ENCODE assay signal across 16 cellular contexts in the genomic region with DNA sequence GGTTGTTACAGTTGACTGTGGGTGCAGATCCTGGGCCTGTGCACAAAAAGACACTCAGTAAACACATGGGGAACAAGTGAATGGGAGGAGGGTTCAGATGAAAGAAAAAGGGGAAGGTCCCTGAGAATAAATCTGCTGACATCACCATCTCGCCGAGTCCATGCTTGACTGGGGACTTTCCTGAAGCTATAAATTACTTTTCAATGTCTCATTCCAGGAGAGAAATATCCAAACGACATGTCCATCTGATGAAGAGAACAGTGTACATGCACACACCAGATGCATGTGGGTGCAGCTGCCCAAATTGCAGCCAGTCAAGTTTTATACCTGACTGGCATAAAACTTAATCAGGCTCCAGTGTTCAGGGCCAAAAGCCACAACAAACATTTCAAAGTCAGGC.
DNase-seq lines count a peak whose midpoint lies in the region; ATAC-seq and TF ChIP-seq lines count a peak whose summit lies in the region.
"Had no signal": no experiment of that assay in that cellular context is flagged by ENCODE, and none has a peak within 500 bp of the region (broad histone marks: within the 10 kb centered on the region; RNA-seq: fewer than 3 reads in every experiment).

No MANE protein-coding gene starts in this region.

- no peak for DNase-seq in activated naive CD4-positive, alpha-beta T cell (lab: John Stamatoyannopoulos, UW)
- DNase-seq in GM20000 (ENCODE audit: low spot score) (peak; percentile 18), naive B cell (no peak), GM10266 (ENCODE audit: extremely low spot score) (no peak), GM23248 (no peak)
- DNase-seq: DMS 273 treated with DMSO at 0.1 percent for 48 hours, NCI-H1092, NCI-H1694, NCI-H2107, SK-N-SH had no signal

- TF ChIP-seq CTCF in GM20000 (IDR thresholded peaks at IDR 0.05; ENCODE audit: extremely low read depth, missing control alignments): no peak
- TF ChIP-seq CTCF in SU-DHL-6 (IDR thresholded peaks at IDR 0.05; ENCODE audit: insufficient read depth, low read length, poor library complexity, severe bottlenecking): no peak
- no peak for TF ChIP-seq CTCF in GM10266 (IDR thresholded peaks at IDR 0.05; ENCODE audit: control insufficient read depth, insufficient read depth, low read depth, missing control alignments)

- H3K9me3 ChIP-seq in SU-DHL-6 (ENCODE audit: insufficient read depth, low read length): no peaks in the 10 kb centered on the region
- no peaks in the 10 kb centered on the region for H3K9me3 ChIP-seq in GM23248 (ENCODE audit: low read depth)
- H3K9me3 ChIP-seq: SK-N-SH had no signal

- H2AFZ ChIP-seq in SU-DHL-6 (ENCODE audit: low read depth, low read length, severe bottlenecking) (no peak overlapping the region), GM23248 (no peak overlapping the region)

- H3K27ac Mint-ChIP-seq in activated naive CD4-positive, alpha-beta T cell treated with anti-CD3 and anti-CD28 coated beads, Interleukin-2, amount 50 U/mL, for 24 hours: peak overlapping the region; percentile 57
- H3K27ac Mint-ChIP-seq in naive B cell: peak overlapping the region in 2 of 6 donors; percentile 47 to 51
- H3K27ac Mint-ChIP-seq: B cell had no signal

- no peaks in the 10 kb centered on the region for H4K20me1 ChIP-seq in SU-DHL-6 (ENCODE audit: low read depth, low read length)
- no peaks in the 10 kb centered on the region for H4K20me1 ChIP-seq in GM23248 (ENCODE audit: insufficient read depth)

- H3K4me3 ChIP-seq in SU-DHL-6 (ENCODE audit: insufficient read depth, low read length, poor library complexity, severe bottlenecking) (no peak overlapping the region), GM23248 (no peak overlapping the region)

- WGBS in GM23248 (ENCODE audit: low coverage in 1 of 2, low lambda C conversion rate in 2 of 2, missing lambda C conversion rate in 2 of 2), 2 experiments: 49 to 57% methylated on average over 3 of the region's 3 CpGs

- peaks cover 2% of the 10 kb centered on the region for H3K36me3 Mint-ChIP-seq in activated naive CD4-positive, alpha-beta T cell treated with anti-CD3 and anti-CD28 coated beads, Interleukin-2, amount 50 U/mL, for 24 hours
- no peaks in the 10 kb centered on the region for H3K36me3 Mint-ChIP-seq in naive B cell

- H3F3A ChIP-seq in SU-DHL-6 (ENCODE audit: insufficient read depth) (0 out of 2 replicates have a peak, but pooled peaks cover 5% of the 10 kb centered on the region), GM23248 (ENCODE audit: insufficient read depth) (peaks cover 12% of the 10 kb centered on the region)

- peaks cover 23% of the 10 kb centered on the region for H3K4me1 ChIP-seq in GM23248 (ENCODE audit: insufficient read depth)

- H3K9me2 ChIP-seq in SU-DHL-6 (replicated peaks; ENCODE audit: insufficient read depth, low read length) (no peaks in the 10 kb centered on the region), GM23248 (ENCODE audit: insufficient read depth) (no peaks in the 10 kb centered on the region)
- H3K9me2 ChIP-seq: SK-N-SH had no signal

- peaks cover 74% of the 10 kb centered on the region for H3K4me1 Mint-ChIP-seq in activated naive CD4-positive, alpha-beta T cell treated with anti-CD3 and anti-CD28 coated beads, Interleukin-2, amount 50 U/mL, for 24 hours
- H3K4me1 Mint-ChIP-seq in naive B cell: peaks cover 49 to 66% (median 57%) of the 10 kb centered on the region in 3 donors

- H3K27me3 Mint-ChIP-seq in activated naive CD4-positive, alpha-beta T cell treated with anti-CD3 and anti-CD28 coated beads, Interleukin-2, amount 50 U/mL, for 24 hours: no peaks in the 10 kb centered on the region
- H3K27me3 Mint-ChIP-seq in naive B cell: no peaks in the 10 kb centered on the region
- H3K27me3 Mint-ChIP-seq: B cell had no signal

- in situ Hi-C loops in GM23248 (cut with MboI): no loop called here

- ATAC-seq in naive B cell (ENCODE audit: low read depth in 2 of 2) (peak; percentile 35 to 45), GM18868 (IDR thresholded peaks at IDR 0.05; ENCODE audit: unreplicated experiment) (no peak)
- ATAC-seq: HCT116, Right ventricle myocardium inferior had no signal

- H3K9me3 Mint-ChIP-seq in activated naive CD4-positive, alpha-beta T cell treated with anti-CD3 and anti-CD28 coated beads, Interleukin-2, amount 50 U/mL, for 24 hours: no peaks in the 10 kb centered on the region
- peaks cover 0 to 2% (median 0%) of the 10 kb centered on the region in 7 donors for H3K9me3 Mint-ChIP-seq in naive B cell

- H3K4me2 ChIP-seq in SU-DHL-6 (ENCODE audit: low read depth, low read length, poor library complexity, severe bottlenecking) (peak overlapping the region; percentile 2), GM23248 (ENCODE audit: unreplicated experiment) (no peak overlapping the region)
- H3K4me2 ChIP-seq: SK-N-SH had no signal

- H3K27me3 ChIP-seq in SU-DHL-6 (ENCODE audit: low read length) (no peaks in the 10 kb centered on the region), GM23248 (replicated peaks; ENCODE audit: insufficient read depth) (no peaks in the 10 kb centered on the region)

- H3K4me3 Mint-ChIP-seq in activated naive CD4-positive, alpha-beta T cell treated with anti-CD3 and anti-CD28 coated beads, Interleukin-2, amount 50 U/mL, for 24 hours: peak overlapping the region; percentile 37
- H3K4me3 Mint-ChIP-seq in naive B cell: no peak overlapping the region
- H3K4me3 Mint-ChIP-seq: B cell had no signal

- H3K79me2 ChIP-seq in SU-DHL-6 (ENCODE audit: insufficient read depth, low read length): no peaks in the 10 kb centered on the region
- H3K79me2 ChIP-seq in GM23248 (ENCODE audit: insufficient read depth): no peaks in the 10 kb centered on the region

- H3K36me3 ChIP-seq in SU-DHL-6 (ENCODE audit: low read length) (no peaks in the 10 kb centered on the region), GM23248 (ENCODE audit: low read depth) (no peaks in the 10 kb centered on the region)

- H3K27ac ChIP-seq in SU-DHL-6 (ENCODE audit: low read depth, low read length) (peak overlapping the region; percentile 58), GM23248 (no peak overlapping the region)

- H3K9ac ChIP-seq in SU-DHL-6 (ENCODE audit: low read length): no peak overlapping the region
- H3K9ac ChIP-seq in GM23248: no peak overlapping the region
- H3K9ac ChIP-seq: SK-N-SH had no signal
